Comparison of ENCODE assay signal across 8 cellular contexts in the genomic region with DNA sequence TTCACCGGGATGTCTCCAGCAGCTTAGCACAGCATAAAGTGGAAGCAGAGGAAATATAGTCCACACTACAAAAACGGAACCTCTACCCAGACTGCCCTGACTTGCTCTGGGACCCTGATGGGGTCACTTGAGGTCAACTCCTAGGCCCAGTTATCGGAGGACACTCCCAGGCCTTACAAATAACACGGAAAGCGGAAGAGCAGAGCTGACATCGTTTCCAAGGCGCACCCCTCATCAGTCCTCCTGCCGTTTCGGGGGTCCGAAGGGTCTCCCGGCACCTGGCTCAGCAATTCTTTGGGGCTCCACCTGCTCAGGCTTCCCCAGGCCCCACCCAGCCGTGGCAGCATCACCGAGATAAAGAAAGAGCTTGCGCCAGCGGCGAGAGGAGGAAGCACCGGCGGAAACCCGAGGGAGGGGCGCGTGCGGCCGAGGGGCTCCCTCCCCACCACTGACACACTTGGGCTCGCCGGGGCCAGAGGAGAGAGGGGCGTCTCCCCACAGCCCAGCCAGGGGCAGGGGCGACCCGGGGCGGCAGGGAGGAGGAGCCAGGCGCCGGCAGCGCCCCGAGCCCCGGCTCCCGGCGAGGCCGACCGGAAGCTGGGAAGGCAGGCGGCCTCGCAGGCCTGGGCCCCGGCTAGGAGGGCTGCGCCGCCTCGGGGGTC. TPM values are rescaled to one million over a fixed set of nuclear protein-coding genes. Genes with fewer than 3 reads are reported as not detected.
A peak's percentile ranks its signal among the peaks of the same experiment; 100 is the strongest.
DNase-seq lines count a peak whose midpoint lies in the region; ATAC-seq and TF ChIP-seq lines count a peak whose summit lies in the region.

No MANE protein-coding gene starts in this region.

- no peaks in the 10 kb centered on the region for H3K27me3 ChIP-seq in H9 (ENCODE audit: insufficient read depth, low read length)
- no peaks in the 10 kb centered on the region for H3K27me3 ChIP-seq in Peyer's patch
- no peaks in the 10 kb centered on the region for H3K27me3 ChIP-seq in vagina

- no peak overlapping the region for H3K18ac ChIP-seq in H9 (ENCODE audit: insufficient read length, low read depth, low read length)

- no peaks in the 10 kb centered on the region for H3K9me3 ChIP-seq in H9 (ENCODE audit: control insufficient read depth, low read depth, low read length)
- no peaks in the 10 kb centered on the region for H3K9me3 ChIP-seq in Peyer's patch
- H3K9me3 ChIP-seq in vagina = no peaks in the 10 kb centered on the region

- H2BK12ac ChIP-seq in H9 (ENCODE audit: insufficient read length, low read depth, low read length) = no peak overlapping the region

- H3K9ac ChIP-seq in H9 (ENCODE audit: extremely low read depth, insufficient read length, low read length) = no peak overlapping the region

- DNase-seq in CMK (ENCODE audit: low read depth) (peak; percentile 64), H9 (peak; percentile 37), Peyer's patch (peak; percentile 74 to 86 (median 79)), glomerular visceral epithelial cell (ENCODE audit: extremely low spot score) (peak; percentile 10), omental fat pad (ENCODE audit: low spot score) (no peak), vagina (ENCODE audit: extremely low spot score in 2 of 2) (no peak)
- peak; percentile 64 for DNase-seq in activated naive CD4-positive, alpha-beta T cell treated with Interleukin-2 at 50 U/mL for 16 hours

- no peaks in the 10 kb centered on the region for H3K23me2 ChIP-seq in H9 (ENCODE audit: insufficient read length, low read depth, low read length, poor library complexity, severe bottlenecking)

- no peak overlapping the region for H3T11ph ChIP-seq in H9 (ENCODE audit: low read length)

- H2AFZ ChIP-seq in H9 (ENCODE audit: low read length) = no peak overlapping the region

- intact Hi-C loops in vagina (cut with DNase I) = no loop called here

- no peak overlapping the region for H2BK15ac ChIP-seq in H9 (ENCODE audit: low read depth, low read length)

- WGBS in H9 (ENCODE audit: extremely low coverage, insufficient read length, low lambda C conversion rate) = no CpG with 5 or more reads among the region's 44 CpGs

- H4K8ac ChIP-seq in H9 (replicated peaks; ENCODE audit: insufficient read length, low read depth, low read length) = no peak overlapping the region

- H3K36me3 Mint-ChIP-seq in H9 (ENCODE audit: insufficient read depth in 1 of 3, low read depth in 3 of 3) = no peaks in the 10 kb centered on the region; a peak in 1 of 7 replicates

- H3K4me3 Mint-ChIP-seq in H9 = peak overlapping the region; percentile 80 to 86

- H3K36me3 ChIP-seq in Peyer's patch (peaks cover 0 to 16% (median 0%) of the 10 kb centered on the region in 3 donors), vagina (peaks cover 0 to 9% of the 10 kb centered on the region in 2 donors)

- H3K56ac ChIP-seq in H9 (ENCODE audit: insufficient read length, low read depth, low read length) = no peak overlapping the region

- peak; percentile 29 for ATAC-seq in omental fat pad (ENCODE audit: low FRiP score)
- no peak for ATAC-seq in GM21619 (IDR thresholded peaks at IDR 0.05; ENCODE audit: unreplicated experiment)

- peak overlapping the region; percentile 72 to 100 (median 85) for H3K4me3 ChIP-seq in Peyer's patch
- peak overlapping the region; percentile 99 for H3K4me3 ChIP-seq in vagina

- H3K9me3 Mint-ChIP-seq in H9 = 0 out of 5 replicates have a peak, but pooled peaks cover 0 to 1% of the 10 kb centered on the region in 2 experiments

- H3K79me2 ChIP-seq in H9 (ENCODE audit: insufficient read depth, low read length) = no peaks in the 10 kb centered on the region

- H2BK5ac ChIP-seq in H9 (ENCODE audit: insufficient read length, low read length) = no peak overlapping the region

- H2AK5ac ChIP-seq in H9 (ENCODE audit: insufficient read length, low read length) = no peak overlapping the region

- no peak overlapping the region for H4K5ac ChIP-seq in H9 (ENCODE audit: insufficient read length, low read depth, low read length)

- H3K23ac ChIP-seq in H9 (ENCODE audit: insufficient read length, low read depth, low read length) = no peak overlapping the region

- peaks cover 9% of the 10 kb centered on the region for H3K27me3 Mint-ChIP-seq in H9 (ENCODE audit: low read depth)

- TF ChIP-seq POLR2A in Peyer's patch (IDR thresholded peaks at IDR 0.05) (peak; percentile 37 to 43), vagina (IDR thresholded peaks at IDR 0.05) (no peak)

- H2BK20ac ChIP-seq in H9 (ENCODE audit: low read depth, low read length, poor library complexity, severe bottlenecking) = no peak overlapping the region

- H4K20me1 ChIP-seq in H9 (ENCODE audit: control insufficient read depth, insufficient read depth, insufficient read length) = no peaks in the 10 kb centered on the region

- H3K4me2 ChIP-seq in H9 (ENCODE audit: insufficient read depth, insufficient read length, low read length) = peak overlapping the region; percentile 81

- 0 out of 2 replicates have a peak overlapping the region, but pooled peaks have one; percentile 40 for H3K14ac ChIP-seq in H9 (ENCODE audit: insufficient read depth, low read length)

- no peak overlapping the region for H4K91ac ChIP-seq in H9 (ENCODE audit: insufficient read length, low read depth, low read length)

- H3K4me1 Mint-ChIP-seq in H9 = peaks cover 8 to 10% of the 10 kb centered on the region in 2 experiments

- H3K27ac Mint-ChIP-seq in H9 = peak overlapping the region in 1 of 3 experiments; percentile 27; a peak in 2 of 7 replicates

- H3K4me1 ChIP-seq in H9 (ENCODE audit: insufficient read depth, low read length) = no peaks in the 10 kb centered on the region; the same call in 1 of the 2 replicates
- H3K4me1 ChIP-seq in Peyer's patch = peaks cover 0 to 20% (median 7%) of the 10 kb centered on the region in 4 donors
- peaks cover 18% of the 10 kb centered on the region for H3K4me1 ChIP-seq in vagina

- no peak for TF ChIP-seq CTCF in H9 (conservative IDR thresholded peaks at IDR 0.05)
- TF ChIP-seq CTCF in Peyer's patch (IDR thresholded peaks at IDR 0.05) = peak in 3 of 6 experiments; percentile 9 to 35 (median 30)
- no peak for TF ChIP-seq CTCF in omental fat pad (IDR thresholded peaks at IDR 0.05)
- peak in 1 of 3 experiments; percentile 17 for TF ChIP-seq CTCF in vagina (IDR thresholded peaks at IDR 0.05)

- no peak overlapping the region for H2BK120ac ChIP-seq in H9 (ENCODE audit: low read depth, low read length, poor library complexity, severe bottlenecking)

- H3K27ac ChIP-seq in H9 (ENCODE audit: insufficient read length, low read depth, low read length) = no peak overlapping the region
- H3K27ac ChIP-seq in Peyer's patch = peak overlapping the region; percentile 92 to 98 (median 96)
- peak overlapping the region; percentile 73 for H3K27ac ChIP-seq in vagina

- no peak overlapping the region for H3K4ac ChIP-seq in H9 (ENCODE audit: low read depth, low read length)

- H3K79me1 ChIP-seq in H9 (ENCODE audit: insufficient read depth, low read depth, low read length, poor library complexity, severe bottlenecking) = no peaks in the 10 kb centered on the region

RNA-seq across cellular contexts. Expression of a gene that starts 0.7 kb away (rescaled TPM):
- total RNA-seq in H9 (2021) = 33.8 and 38.4 TPM in 2 replicates
- total RNA-seq in Peyer's patch = 100 to 1,000 TPM in 2 of 4 donors, 10 to 100 TPM in 2; 73.4 to 219 (median 110) TPM
- total RNA-seq in omental fat pad = 10 to 100 TPM; 15.1 to 46.3 (median 27.5) TPM
- 30.9 TPM for total RNA-seq in vagina

RNA-seq across cellular contexts. Expression of a gene that starts 10.0 kb away (rescaled TPM):
- 56.2 and 60.5 TPM in 2 replicates for total RNA-seq in H9 (2021)
- total RNA-seq in Peyer's patch = 10 to 100 TPM; 51.4 to 70.1 (median 54.0) TPM
- total RNA-seq in omental fat pad = 10 to 100 TPM; 40.5 to 47.1 (median 42.3) TPM
- 33.6 TPM for total RNA-seq in vagina

RNA-seq across cellular contexts. Expression of a gene that starts 44.0 kb away (rescaled TPM):
- total RNA-seq in H9 (2021) (10.8 and 11.0 TPM in 2 replicates), Peyer's patch (10 to 100 TPM in 2 of 4 donors, 1 to 10 TPM in 2; 2.1 to 18.2 (median 8.4) TPM), omental fat pad (10 to 100 TPM; 10.8 to 40.0 (median 25.8) TPM), vagina (37.6 TPM)

RNA-seq across cellular contexts. Expression of a gene that starts 58.8 kb away (rescaled TPM):
- total RNA-seq in H9 (2021) = 74.1 and 78.9 TPM in 2 replicates
- 10 to 100 TPM; 41.5 to 74.5 (median 58.1) TPM for total RNA-seq in Peyer's patch
- 10 to 100 TPM; 27.9 to 56.8 (median 44.5) TPM for total RNA-seq in omental fat pad
- total RNA-seq in vagina = 35.6 TPM

Comparison
In these comparisons a context has a peak if more than half of its experiments do, and no peak if none do; other contexts are left out.
1. DNase-seq: peak in CMK (single experiment), H9 (single experiment), Peyer's patch (3 of 3), activated naive CD4-positive, alpha-beta T cell treated with Interleukin-2 at 50 U/mL for 16 hours (single experiment) and glomerular visceral epithelial cell (single experiment); none in omental fat pad (single experiment) and vagina (0 of 2).
2. POLR2A ChIP-seq: peak in Peyer's patch (2 of 2); none in vagina (0 of 2).